ENCODE assay signal across 1 cellular context in genomic region chr2:195601361-195601760, GRCh38.
TF ChIP-seq lines count a peak whose summit lies in the region.

No MANE protein-coding gene starts in this region.

TF ChIP-seq in WTC11, 78 proteins besides CTCF, POLR2A, EP300 and RAD21 (continued from another document):
- TF ChIP-seq, protein P1, sequence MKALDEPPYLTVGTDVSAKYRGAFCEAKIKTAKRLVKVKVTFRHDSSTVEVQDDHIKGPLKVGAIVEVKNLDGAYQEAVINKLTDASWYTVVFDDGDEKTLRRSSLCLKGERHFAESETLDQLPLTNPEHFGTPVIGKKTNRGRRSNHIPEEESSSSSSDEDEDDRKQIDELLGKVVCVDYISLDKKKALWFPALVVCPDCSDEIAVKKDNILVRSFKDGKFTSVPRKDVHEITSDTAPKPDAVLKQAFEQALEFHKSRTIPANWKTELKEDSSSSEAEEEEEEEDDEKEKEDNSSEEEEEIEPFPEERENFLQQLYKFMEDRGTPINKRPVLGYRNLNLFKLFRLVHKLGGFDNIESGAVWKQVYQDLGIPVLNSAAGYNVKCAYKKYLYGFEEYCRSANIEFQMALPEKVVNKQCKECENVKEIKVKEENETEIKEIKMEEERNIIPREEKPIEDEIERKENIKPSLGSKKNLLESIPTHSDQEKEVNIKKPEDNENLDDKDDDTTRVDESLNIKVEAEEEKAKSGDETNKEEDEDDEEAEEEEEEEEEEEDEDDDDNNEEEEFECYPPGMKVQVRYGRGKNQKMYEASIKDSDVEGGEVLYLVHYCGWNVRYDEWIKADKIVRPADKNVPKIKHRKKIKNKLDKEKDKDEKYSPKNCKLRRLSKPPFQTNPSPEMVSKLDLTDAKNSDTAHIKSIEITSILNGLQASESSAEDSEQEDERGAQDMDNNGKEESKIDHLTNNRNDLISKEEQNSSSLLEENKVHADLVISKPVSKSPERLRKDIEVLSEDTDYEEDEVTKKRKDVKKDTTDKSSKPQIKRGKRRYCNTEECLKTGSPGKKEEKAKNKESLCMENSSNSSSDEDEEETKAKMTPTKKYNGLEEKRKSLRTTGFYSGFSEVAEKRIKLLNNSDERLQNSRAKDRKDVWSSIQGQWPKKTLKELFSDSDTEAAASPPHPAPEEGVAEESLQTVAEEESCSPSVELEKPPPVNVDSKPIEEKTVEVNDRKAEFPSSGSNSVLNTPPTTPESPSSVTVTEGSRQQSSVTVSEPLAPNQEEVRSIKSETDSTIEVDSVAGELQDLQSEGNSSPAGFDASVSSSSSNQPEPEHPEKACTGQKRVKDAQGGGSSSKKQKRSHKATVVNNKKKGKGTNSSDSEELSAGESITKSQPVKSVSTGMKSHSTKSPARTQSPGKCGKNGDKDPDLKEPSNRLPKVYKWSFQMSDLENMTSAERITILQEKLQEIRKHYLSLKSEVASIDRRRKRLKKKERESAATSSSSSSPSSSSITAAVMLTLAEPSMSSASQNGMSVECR (CRISPR knock-in tag; IDR thresholded peaks at IDR 0.05; ENCODE audit: borderline replicate concordance): no peak
- TF ChIP-seq ATF6 (CRISPR knock-in tag; IDR thresholded peaks at IDR 0.05) (no peak), RORB (CRISPR knock-in tag; IDR thresholded peaks at IDR 0.05) (no peak), TP53 (CRISPR knock-in tag; IDR thresholded peaks at IDR 0.05) (no peak), HMGXB4 (CRISPR knock-in tag; IDR thresholded peaks at IDR 0.05) (no peak), ATF3 (CRISPR knock-in tag; conservative IDR thresholded peaks at IDR 0.05) (no peak), ZNF425 (CRISPR knock-in tag; conservative IDR thresholded peaks at IDR 0.05) (no peak), SP1 (CRISPR knock-in tag; conservative IDR thresholded peaks at IDR 0.05) (no peak), TEAD4 (CRISPR knock-in tag; IDR thresholded peaks at IDR 0.05) (no peak), CREB1 (CRISPR knock-in tag; IDR thresholded peaks at IDR 0.05) (no peak), MXD4 (CRISPR knock-in tag; IDR thresholded peaks at IDR 0.05; ENCODE audit: borderline replicate concordance) (no peak), ZNF232 (CRISPR knock-in tag; IDR thresholded peaks at IDR 0.05) (no peak), JUN (CRISPR knock-in tag; IDR thresholded peaks at IDR 0.05) (no peak)
- TF ChIP-seq, protein P2, sequence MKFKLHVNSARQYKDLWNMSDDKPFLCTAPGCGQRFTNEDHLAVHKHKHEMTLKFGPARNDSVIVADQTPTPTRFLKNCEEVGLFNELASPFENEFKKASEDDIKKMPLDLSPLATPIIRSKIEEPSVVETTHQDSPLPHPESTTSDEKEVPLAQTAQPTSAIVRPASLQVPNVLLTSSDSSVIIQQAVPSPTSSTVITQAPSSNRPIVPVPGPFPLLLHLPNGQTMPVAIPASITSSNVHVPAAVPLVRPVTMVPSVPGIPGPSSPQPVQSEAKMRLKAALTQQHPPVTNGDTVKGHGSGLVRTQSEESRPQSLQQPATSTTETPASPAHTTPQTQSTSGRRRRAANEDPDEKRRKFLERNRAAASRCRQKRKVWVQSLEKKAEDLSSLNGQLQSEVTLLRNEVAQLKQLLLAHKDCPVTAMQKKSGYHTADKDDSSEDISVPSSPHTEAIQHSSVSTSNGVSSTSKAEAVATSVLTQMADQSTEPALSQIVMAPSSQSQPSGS (CRISPR knock-in tag; IDR thresholded peaks at IDR 0.05; ENCODE audit: borderline replicate concordance, low read depth): no peak
